ENCODE assay signal across 9 cellular contexts in genomic region chr4:111943796-111944203, GRCh38.
A peak's percentile ranks its signal among the peaks of the same experiment; 100 is the strongest.
DNase-seq lines count a peak whose midpoint lies in the region; ATAC-seq, FAIRE-seq and TF ChIP-seq lines count a peak whose summit lies in the region.
"Had no signal": no experiment of that assay in that cellular context is flagged by ENCODE, and none has a peak within 500 bp of the region (broad histone marks: within the 10 kb centered on the region; RNA-seq: fewer than 3 reads in every experiment).

No MANE protein-coding gene starts in this region.

- no peaks in the 10 kb centered on the region for H3K9me3 ChIP-seq in osteoblast (ENCODE audit: low read depth, low read length)

- no peaks in the 10 kb centered on the region for H3K36me3 ChIP-seq in osteoblast (ENCODE audit: insufficient read depth, low read length)

- TF ChIP-seq CTCF in D721Med (IDR thresholded peaks at IDR 0.05; ENCODE audit: insufficient read depth, missing control alignments) (peak; percentile 47), choroid plexus epithelial cell (conservative IDR thresholded peaks at IDR 0.05; ENCODE audit: low read depth, low read length) (peak; percentile 63), osteoblast (IDR thresholded peaks at IDR 0.05; ENCODE audit: extremely low read depth, low read depth, low read length) (peak; percentile 32)

- FAIRE-seq in D721Med (lab: Jason Lieb, UNC), result no peak

- no peaks in the 10 kb centered on the region for H3K27me3 ChIP-seq in osteoblast (ENCODE audit: insufficient read depth, low read length)

- H3K27ac ChIP-seq in osteoblast (ENCODE audit: low read depth, low read length), result no peak overlapping the region

- no peak overlapping the region for H3K4me3 ChIP-seq in choroid plexus epithelial cell (ENCODE audit: low read depth, low read length)
- H3K4me3 ChIP-seq in osteoblast (ENCODE audit: insufficient read depth, low read length), result no peak overlapping the region

- no peaks in the 10 kb centered on the region for H3K79me2 ChIP-seq in osteoblast (ENCODE audit: insufficient read depth, low read length)

- DNase-seq in D721Med (ENCODE audit: insufficient read length, low spot score) (peak; percentile 22), GM19238 (ENCODE audit: insufficient read length, low spot score) (peak; percentile 34), NCI-H460 (ENCODE audit: extremely low read depth, low read depth) (peak; percentile 42), choroid plexus epithelial cell (ENCODE audit: low read depth) (peak; percentile 44), osteoblast (ENCODE audit: insufficient read length, low spot score, missing footprints) (no peak), HuH-7.5 (ENCODE audit: low spot score) (no peak), putamen (ENCODE audit: low spot score) (no peak)
- DNase-seq: naive B cell had no signal

- H4K20me1 ChIP-seq in osteoblast (ENCODE audit: insufficient read depth, low read length), result no peaks in the 10 kb centered on the region

- peak; percentile 91 for ATAC-seq in HG03064 (IDR thresholded peaks at IDR 0.05; ENCODE audit: low read depth, unreplicated experiment)

- no peak overlapping the region for H3K4me2 ChIP-seq in osteoblast (ENCODE audit: insufficient read depth, low read length)

- no peaks in the 10 kb centered on the region for H3K4me1 ChIP-seq in osteoblast (ENCODE audit: insufficient read depth, low read length)

- H2AFZ ChIP-seq in osteoblast (ENCODE audit: low read length), result no peak overlapping the region

Comparison
In these comparisons a context has a peak if more than half of its experiments do, and no peak if none do; other contexts are left out.
1. DNase-seq: peak in D721Med (single experiment), GM19238 (single experiment), NCI-H460 (single experiment) and choroid plexus epithelial cell (single experiment); none in osteoblast (single experiment), HuH-7.5 (single experiment) and putamen (single experiment).
2. Peak in every context shown above with its lines, with median percentiles within 50 percentile points of each other: CTCF ChIP-seq.